ENCODE assay signal across 8 cellular contexts in the genomic region with DNA sequence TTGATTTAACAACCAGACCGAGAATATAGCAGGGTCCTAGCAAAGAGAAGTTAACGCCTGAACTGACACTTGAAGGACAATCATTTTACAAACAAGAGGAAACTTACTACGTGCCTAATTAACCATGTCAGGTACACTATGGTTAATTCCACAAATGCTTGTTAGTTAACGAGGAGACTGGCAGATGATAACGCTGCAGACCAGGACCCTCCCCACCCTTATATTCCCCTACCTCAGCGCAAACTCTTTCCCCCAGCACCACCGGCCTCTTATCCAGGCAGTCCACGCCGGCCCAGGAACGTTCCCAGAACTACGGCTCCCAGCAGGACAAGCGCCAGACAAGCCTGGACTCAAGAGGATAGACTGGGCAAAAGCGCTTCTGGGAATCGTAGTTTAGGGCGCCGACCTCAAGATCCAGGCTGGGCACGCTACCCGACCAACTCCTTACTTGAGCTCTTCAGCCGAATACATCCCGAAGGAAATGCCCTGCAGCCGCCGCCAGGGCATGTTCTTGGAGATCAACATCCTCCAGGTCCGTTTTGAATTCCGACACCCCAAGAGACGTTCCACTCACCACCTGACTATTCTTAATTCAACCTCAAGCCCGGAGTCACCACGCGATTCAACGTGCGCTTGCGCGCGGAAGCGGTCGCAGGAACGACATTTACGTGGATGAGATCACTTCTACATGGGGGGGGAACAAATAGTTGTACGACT. TPM values are rescaled to one million over a fixed set of nuclear protein-coding genes. Genes with fewer than 3 reads are reported as not detected.
DNase-seq lines count a peak whose midpoint lies in the region; ATAC-seq and TF ChIP-seq lines count a peak whose summit lies in the region.

A gene (minus strand): TSS at position 635 of the 717 bp plus-strand sequence. CDS start 110 bp downstream, at position 525.

- DNase-seq in NCI-H1436 treated with DMSO at 0.1 percent for 48 hours (lab: John Stamatoyannopoulos, UW) (peak; percentile 88), amniotic epithelial cell (ENCODE audit: low read depth) (peak; percentile 94), left cardiac atrium (peak; percentile 92), posterior vena cava (ENCODE audit: low spot score) (peak; percentile 96), upper lobe of left lung (peak; percentile 93 to 95)

- TF ChIP-seq CTCF in GM12875 (IDR thresholded peaks at IDR 0.05; ENCODE audit: borderline replicate concordance, insufficient read depth, low read depth, low read length) (no peak), upper lobe of left lung (IDR thresholded peaks at IDR 0.05) (peak in 3 of 6 experiments; percentile 4 to 35 (median 23))

- intact Hi-C loops in T-helper 1 cell treated with Interleukin-12 subunit alpha and Interleukin-12 subunit beta and Interleukin-4 antibody, amounts not matched to agents 30 ng/mL and 1 ng/mL, for 36 hours (cut with micrococcal nuclease) = loop anchor here (1.0 to 5.0 kb wide), 9 partner anchors 67 to 751 kb away; a partner anchor contains a TSS
- intact Hi-C loops in left cardiac atrium (cut with DNase I) (no loop called here), posterior vena cava (cut with DNase I) (no loop called here)

- H3K9me3 ChIP-seq in upper lobe of left lung = no peaks in the 10 kb centered on the region

- TF ChIP-seq EP300 in upper lobe of left lung (IDR thresholded peaks at IDR 0.05) = no peak

- peaks cover 0 to 17% (median 8%) of the 10 kb centered on the region in 4 donors for H3K36me3 ChIP-seq in upper lobe of left lung

- peak; percentile 66 for ATAC-seq in HG02852 (IDR thresholded peaks at IDR 0.05; ENCODE audit: unreplicated experiment)
- peak; percentile 97 to 98 for ATAC-seq in left cardiac atrium
- peak; percentile 97 to 98 for ATAC-seq in upper lobe of left lung (ENCODE audit: low FRiP score in 2 of 2)

- WGBS in upper lobe of left lung, 2 donors = 0 to 1% methylated on average over 36 to 38 of the region's 38 CpGs

- TF ChIP-seq POLR2A in upper lobe of left lung (IDR thresholded peaks at IDR 0.05) = no peak

- H3K4me3 ChIP-seq in GM12875 (ENCODE audit: low read depth, low read length) (peak within 1 kb of the TSS; percentile 76), upper lobe of left lung (peak within 1 kb of the TSS; percentile 62 to 95 (median 87))

- H3K27ac ChIP-seq in upper lobe of left lung = peak within 1 kb of the TSS; percentile 81 to 87 (median 82)

- H3K27me3 ChIP-seq in upper lobe of left lung = no peaks in the 10 kb centered on the region

- H3K4me1 ChIP-seq in upper lobe of left lung = peaks cover 27 to 34% (median 30%) of the 10 kb centered on the region in 4 donors

RNA-seq across cellular contexts. Expression of the gene that starts here (rescaled TPM):
- 47.8 and 50.1 TPM in 2 replicates for total RNA-seq in T-helper 1 cell treated with Interleukin-12 subunit alpha and Interleukin-12 subunit beta and Interleukin-4 antibody, amounts not matched to agents 30 ng/mL and 1 ng/mL, for 36 hours
- 10 to 100 TPM; 17.8 to 33.4 TPM for total RNA-seq in left cardiac atrium
- 10 to 100 TPM; 29.8 to 32.3 TPM for total RNA-seq in posterior vena cava
- 10 to 100 TPM; 12.0 to 25.8 (median 22.1) TPM for total RNA-seq in upper lobe of left lung

Comparison
In these comparisons a context has a peak if more than half of its experiments do, and no peak if none do; other contexts are left out.
1. Peak in every context shown above with its lines: DNase-seq, ATAC-seq, H3K4me3 ChIP-seq and H3K27ac ChIP-seq.